In genomic region chr16:19130852-19131808, GRCh38 we compare ENCODE assay signal across 8 cellular contexts. TPM values are rescaled to one million over a fixed set of nuclear protein-coding genes. Genes with fewer than 3 reads are reported as not detected.
A peak's percentile ranks its signal among the peaks of the same experiment; 100 is the strongest.
DNase-seq lines count a peak whose midpoint lies in the region; ATAC-seq and TF ChIP-seq lines count a peak whose summit lies in the region.

No MANE protein-coding gene starts in this region.

- H3K27me3 Mint-ChIP-seq in activated CD4-positive, alpha-beta T cell treated with anti-CD3 and anti-CD28 coated beads, Interleukin-2, amount 10 ng/mL, durations not matched to agents 7 days and 5 days = no peaks in the 10 kb centered on the region
- H3K27me3 Mint-ChIP-seq in Caco-2 (ENCODE audit: insufficient read depth, unreplicated experiment) = no peaks in the 10 kb centered on the region

- H3K27ac ChIP-seq in esophagus (ENCODE audit: low read depth in 2 of 2, low read length in 1 of 2) = peak overlapping the region; percentile 50 to 84

- H3K9me3 Mint-ChIP-seq in activated CD4-positive, alpha-beta T cell treated with anti-CD3 and anti-CD28 coated beads, Interleukin-2, amount 10 ng/mL, durations not matched to agents 7 days and 5 days = peaks cover 3% of the 10 kb centered on the region
- no peaks in the 10 kb centered on the region for H3K9me3 Mint-ChIP-seq in Caco-2 (ENCODE audit: unreplicated experiment)

- H3K36me3 ChIP-seq in esophagus (ENCODE audit: control insufficient read depth in 2 of 2, insufficient read depth in 2 of 2, low read length in 1 of 2) (no peaks in the 10 kb centered on the region), Caco-2 (ENCODE audit: control insufficient read depth, insufficient read depth, low read length) (no peaks in the 10 kb centered on the region)

- no peak for ATAC-seq in GM21360 (IDR thresholded peaks at IDR 0.05; ENCODE audit: unreplicated experiment)

- in situ Hi-C loops in SK-MEL-5 (cut with HindIII; ENCODE audit: low pct_unique_long_range_greater_than_20kb, low sequenced_read_pairs) = no loop called here

- H3K36me3 Mint-ChIP-seq in activated CD4-positive, alpha-beta T cell treated with anti-CD3 and anti-CD28 coated beads, Interleukin-2, amount 10 ng/mL, durations not matched to agents 7 days and 5 days (ENCODE audit: low read depth) = no peaks in the 10 kb centered on the region
- H3K36me3 Mint-ChIP-seq in Caco-2 (ENCODE audit: insufficient read depth, unreplicated experiment) = no peaks in the 10 kb centered on the region

- intact Hi-C loops in Caco-2 (cut with micrococcal nuclease; ENCODE audit: unreplicated experiment) = no loop called here

- 44 to 47% methylated on average over 11 of the region's 11 CpGs for WGBS in esophagus, 2 donors

- BruUV-seq in Caco-2 (replicated peaks; lab: Mats Ljungman, UMichigan) = no TSS peak

- POLR2A ChIA-PET in activated CD4-positive, alpha-beta T cell treated with anti-CD3 and anti-CD28 coated beads, Interleukin-2, amount 10 ng/mL, durations not matched to agents 7 days and 5 days (lab: Charles Lee) = no interaction called here
- POLR2A ChIA-PET in Caco-2 (lab: Charles Lee) = no interaction called here

- no peak overlapping the region for H3K4me3 ChIP-seq in esophagus (ENCODE audit: low read depth in 1 of 2, low read length in 2 of 2)
- no peak overlapping the region for H3K4me3 ChIP-seq in Caco-2 (ENCODE audit: low read depth, low read length)

- H3K9me3 ChIP-seq in esophagus (ENCODE audit: control insufficient read depth in 2 of 2, insufficient read depth in 1 of 2, low read depth in 1 of 2, low read length in 1 of 2) = peaks cover 0 to 3% of the 10 kb centered on the region in 2 donors
- H3K9me3 ChIP-seq in Caco-2 = no peaks in the 10 kb centered on the region; the same call in 1 of the 2 replicates

- H3K27ac Mint-ChIP-seq in activated CD4-positive, alpha-beta T cell treated with anti-CD3 and anti-CD28 coated beads, Interleukin-2, amount 10 ng/mL, durations not matched to agents 7 days and 5 days = peak overlapping the region; percentile 70
- H3K27ac Mint-ChIP-seq in Caco-2 (ENCODE audit: unreplicated experiment) = no peak overlapping the region

- no peak overlapping the region for H3K4me3 Mint-ChIP-seq in activated CD4-positive, alpha-beta T cell treated with anti-CD3 and anti-CD28 coated beads, Interleukin-2, amount 10 ng/mL, durations not matched to agents 7 days and 5 days
- H3K4me3 Mint-ChIP-seq in Caco-2 (ENCODE audit: unreplicated experiment) = no peak overlapping the region

- H3K27me3 ChIP-seq in esophagus (ENCODE audit: control insufficient read depth in 1 of 2, insufficient read depth in 2 of 2, low read length in 2 of 2) = no peaks in the 10 kb centered on the region
- H3K27me3 ChIP-seq in Caco-2 (replicated peaks; ENCODE audit: control insufficient read depth, insufficient read depth, low read length) = no peaks in the 10 kb centered on the region

- no peak for DNase-seq in activated CD4-positive, alpha-beta T cell treated with anti-CD3 and anti-CD28 coated beads, Interleukin-2, amount 10 ng/mL, durations not matched to agents 7 days and 5 days
- DNase-seq in activated CD4-positive, alpha-beta T cell treated with anti-CD3 and anti-CD28 coated beads for 4 hours = no peak
- DNase-seq in SK-MEL-5 (ENCODE audit: low read depth, low spot score) (peak; percentile 62), myocyte (ENCODE audit: low read depth) (peak; percentile 68), activated gamma-delta T cell (lab: John Stamatoyannopoulos, UW) (no peak), Caco-2 (no peak)

- CTCF ChIA-PET in activated CD4-positive, alpha-beta T cell treated with anti-CD3 and anti-CD28 coated beads, Interleukin-2, amount 10 ng/mL, durations not matched to agents 7 days and 5 days (lab: Charles Lee) = interaction anchor here (0.7 to 1.6 kb wide), 6 partner anchors 8 to 22 kb away, joined by 3 to 6 read pairs (median 4); partner anchors contain the start of gene ITPRIPL2
- CTCF ChIA-PET in Caco-2 (lab: Charles Lee) = no interaction called here

- H3K4me1 ChIP-seq in esophagus (ENCODE audit: control insufficient read depth in 2 of 2, insufficient read depth in 2 of 2, low read length in 1 of 2) (peaks cover 0 to 8% of the 10 kb centered on the region in 2 donors), Caco-2 (peaks cover 10% of the 10 kb centered on the region)

- peaks cover 33% of the 10 kb centered on the region for H3K4me1 Mint-ChIP-seq in activated CD4-positive, alpha-beta T cell treated with anti-CD3 and anti-CD28 coated beads, Interleukin-2, amount 10 ng/mL, durations not matched to agents 7 days and 5 days
- H3K4me1 Mint-ChIP-seq in Caco-2 (ENCODE audit: low read depth, unreplicated experiment) = peaks cover 8% of the 10 kb centered on the region

- no peak for TF ChIP-seq CTCF in Caco-2 (IDR thresholded peaks at IDR 0.05; ENCODE audit: insufficient read depth in 1 of 2, low read depth in 1 of 2, low read length in 1 of 2, severe bottlenecking in 1 of 2, unreplicated experiment in 1 of 2)

RNA-seq across cellular contexts. Expression of gene ITPRIPL2, which starts 17.4 kb away (rescaled TPM):
- total RNA-seq in activated CD4-positive, alpha-beta T cell treated with anti-CD3 and anti-CD28 coated beads, Interleukin-2, amount 10 ng/mL, durations not matched to agents 7 days and 5 days = 1 to 10 TPM; 2.1 to 2.3 TPM
- total RNA-seq in SK-MEL-5 (2014; rRNA removed; shearing (Covaris generic)) = 26.7 and 28.8 TPM in 2 replicates
- 37.0 and 48.9 TPM in 2 replicates for polyA plus RNA-seq in SK-MEL-5 (2015; cell fraction: cytosol; rRNA removed)
- polyA plus RNA-seq in SK-MEL-5 (2015; cell fraction: nucleus; rRNA removed) = 45.7 and 47.3 TPM in 2 replicates
- polyA plus RNA-seq in esophagus = 10 to 100 TPM; 10.5 to 13.3 TPM
- total RNA-seq in myocyte (26.1 and 26.6 TPM in 2 replicates), Caco-2 (2022) (24.5 TPM in 2 replicates)
- polyA plus RNA-seq in myocyte (2012) = 28.6 TPM

RNA-seq across cellular contexts. Expression of gene SYT17, which starts 36.9 kb away (rescaled TPM):
- total RNA-seq in activated CD4-positive, alpha-beta T cell treated with anti-CD3 and anti-CD28 coated beads, Interleukin-2, amount 10 ng/mL, durations not matched to agents 7 days and 5 days = not detected
- 17.3 and 18.5 TPM in 2 replicates for total RNA-seq in SK-MEL-5 (2014; rRNA removed; shearing (Covaris generic))
- polyA plus RNA-seq in SK-MEL-5 (2015; cell fraction: cytosol; rRNA removed) = 31.9 and 43.0 TPM in 2 replicates
- polyA plus RNA-seq in SK-MEL-5 (2015; cell fraction: nucleus; rRNA removed) = 37.8 and 67.9 TPM in 2 replicates
- polyA plus RNA-seq in esophagus = 1 to 10 TPM; 3.5 to 6.2 TPM
- 0.19 and 0.36 TPM in 2 replicates for total RNA-seq in myocyte
- polyA plus RNA-seq in myocyte (2012) = 0.33 TPM
- 4.2 and 4.6 TPM in 2 replicates for total RNA-seq in Caco-2 (2022)

Comparison
In these comparisons a context has a peak if more than half of its experiments do, and no peak if none do; other contexts are left out.
1. DNase-seq: peak in SK-MEL-5 (single experiment) and myocyte (single experiment); none in activated CD4-positive, alpha-beta T cell treated with anti-CD3 and anti-CD28 coated beads, Interleukin-2, amount 10 ng/mL, durations not matched to agents 7 days and 5 days (single experiment), activated CD4-positive, alpha-beta T cell treated with anti-CD3 and anti-CD28 coated beads for 4 hours (0 of 2), activated gamma-delta T cell (single experiment) and Caco-2 (0 of 2).